ENCODE assay signal across 10 cellular contexts in genomic region chr2:17749753-17750438, GRCh38. TPM values are rescaled to one million over a fixed set of nuclear protein-coding genes. Genes with fewer than 3 reads are reported as not detected.
DNase-seq lines count a peak whose midpoint lies in the region; ATAC-seq and TF ChIP-seq lines count a peak whose summit lies in the region.
"Had no signal": no experiment of that assay in that cellular context is flagged by ENCODE, and none has a peak within 500 bp of the region (broad histone marks: within the 10 kb centered on the region; RNA-seq: fewer than 3 reads in every experiment).

No MANE protein-coding gene starts in this region.

- peak; percentile 25 for DNase-seq in naive B cell
- no peak for DNase-seq in NCI-H187 treated with DMSO at 0.1 percent for 48 hours (lab: John Stamatoyannopoulos, UW)
- no peak for DNase-seq in lower leg skin (ENCODE audit: low spot score in 2 of 2)
- no peak for DNase-seq in glomerular visceral epithelial cell (ENCODE audit: extremely low spot score)
- DNase-seq: activated naive CD4-positive, alpha-beta T cell treated with Interleukin-2 at 50 U/mL for 16 hours; SK-N-SH had no signal

- TF ChIP-seq POLR2A in lower leg skin (IDR thresholded peaks at IDR 0.05): no peak

- no peaks in the 10 kb centered on the region for H3K27me3 Mint-ChIP-seq in naive B cell

- no peaks in the 10 kb centered on the region for H3K36me3 Mint-ChIP-seq in naive B cell

- no peak overlapping the region for H3K4me3 ChIP-seq in lower leg skin (ENCODE audit: low read depth, poor library complexity, severe bottlenecking)

- H3K4me3 Mint-ChIP-seq in naive B cell: peak overlapping the region; percentile 10 to 73 (median 41)

- no peak for TF ChIP-seq CTCF in lower leg skin (IDR thresholded peaks at IDR 0.05)

- peaks cover 18 to 50% (median 44%) of the 10 kb centered on the region in 3 donors for H3K4me1 Mint-ChIP-seq in naive B cell

- intact Hi-C loops in lower leg skin (cut with DNase I; ENCODE audit: low total_unique reads): no loop called here

- H3K27ac Mint-ChIP-seq in naive B cell: peak overlapping the region; percentile 1 to 89 (median 50)

- no peaks in the 10 kb centered on the region for H3K9me3 Mint-ChIP-seq in naive B cell

- 79 to 84% methylated on average over 2 of the region's 2 CpGs for WGBS in lower leg skin, 2 donors

- peak; percentile 16 for ATAC-seq in GM18520 (IDR thresholded peaks at IDR 0.05; ENCODE audit: unreplicated experiment)
- ATAC-seq in GM21723 (IDR thresholded peaks at IDR 0.05; ENCODE audit: unreplicated experiment): peak; percentile 31
- ATAC-seq in HG03521 (IDR thresholded peaks at IDR 0.05; ENCODE audit: unreplicated experiment): peak; percentile 21
- ATAC-seq in naive B cell (ENCODE audit: low read depth in 2 of 2): no peak
- ATAC-seq: left colon had no signal

RNA-seq across cellular contexts. Expression of gene SMC6, which starts 3.7 kb away (rescaled TPM):
- 10 to 100 TPM; 34.4 to 64.8 (median 45.1) TPM for polyA plus RNA-seq in naive B cell (ENCODE audit: low read depth in 6 of 6)
- total RNA-seq in lower leg skin: 10 to 100 TPM; 14.2 to 17.9 (median 15.4) TPM

RNA-seq across cellular contexts. Expression of gene GEN1, which starts 4.0 kb away (rescaled TPM):
- 1 to 10 TPM; 1.3 to 6.2 (median 4.6) TPM for polyA plus RNA-seq in naive B cell (ENCODE audit: low read depth in 6 of 6)
- 10 to 100 TPM in 1 of 4 donors, 1 to 10 TPM in 3; 4.9 to 10.6 (median 5.3) TPM for total RNA-seq in lower leg skin

Comparison
In these comparisons a context has a peak if more than half of its experiments do, and no peak if none do; other contexts are left out.
1. ATAC-seq: peak in GM18520 (single experiment), GM21723 (single experiment) and HG03521 (single experiment); none in naive B cell (0 of 2).